Comparison of ENCODE assay signal across 30 cellular contexts in genomic region chr1:73930293-73930692, GRCh38.
"Had no signal": no experiment of that assay in that cellular context is flagged by ENCODE, and none has a peak within 500 bp of the region (broad histone marks: within the 10 kb centered on the region; RNA-seq: fewer than 3 reads in every experiment).

No MANE protein-coding gene starts in this region.

- H3K9me3 Mint-ChIP-seq: nephron; stimulated activated naive B cell treated with anti-CD40 and anti-IgM and Interleukin-4, amounts not matched to agents 10 μg/mL and 1 μg/mL and 100 μg/mL, for 72 hours had no signal

- H3K36me3 Mint-ChIP-seq: immature natural killer cell; naive thymus-derived CD8-positive, alpha-beta T cell; stimulated activated naive B cell treated with anti-CD40 and anti-IgM and Interleukin-4, amounts not matched to agents 10 μg/mL and 1 μg/mL and 100 μg/mL, for 72 hours had no signal

- H3K27ac ChIP-seq: left lung, lower lobe of right lung, neutrophil, parathyroid adenoma, psoas muscle, right atrium auricular region, right lobe of liver, stomach, testis, thyroid gland, transverse colon, upper lobe of left lung, vagina had no signal

- H3K4me1 Mint-ChIP-seq: immature natural killer cell; naive thymus-derived CD8-positive, alpha-beta T cell; nephron; neural crest cell; stimulated activated naive B cell treated with anti-CD40 and anti-IgM and Interleukin-4, amounts not matched to agents 10 μg/mL and 1 μg/mL and 100 μg/mL, for 72 hours had no signal

- H3K9ac ChIP-seq: parathyroid adenoma had no signal

- H3K9me3 ChIP-seq: left lung, lower lobe of right lung, neutrophil, psoas muscle, right atrium auricular region, right lobe of liver, stomach, testis, thyroid gland, transverse colon, upper lobe of left lung, vagina had no signal

- H3K36me3 ChIP-seq: left lung, lower lobe of right lung, neutrophil, right atrium auricular region, right lobe of liver, stomach, thyroid gland, transverse colon, upper lobe of left lung, vagina had no signal

- H3K27ac Mint-ChIP-seq: immature natural killer cell; naive thymus-derived CD8-positive, alpha-beta T cell; nephron; stimulated activated naive B cell treated with anti-CD40 and anti-IgM and Interleukin-4, amounts not matched to agents 10 μg/mL and 1 μg/mL and 100 μg/mL, for 72 hours had no signal

- H3K27me3 ChIP-seq: left lung, neutrophil, right atrium auricular region, right lobe of liver, stomach, testis, thyroid gland, transverse colon, upper lobe of left lung, vagina had no signal

- H3K27me3 Mint-ChIP-seq: naive thymus-derived CD8-positive, alpha-beta T cell; stimulated activated naive B cell treated with anti-CD40 and anti-IgM and Interleukin-4, amounts not matched to agents 10 μg/mL and 1 μg/mL and 100 μg/mL, for 72 hours had no signal

- H3K4me3 ChIP-seq: left lung, lower lobe of right lung, psoas muscle, right atrium auricular region, right lobe of liver, smooth muscle cell, stomach, testis, thyroid gland, transverse colon, upper lobe of left lung, vagina had no signal

- ATAC-seq: left colon; left lung; lower lobe of right lung; naive thymus-derived CD8-positive, alpha-beta T cell; psoas muscle; right lobe of liver; stimulated activated naive B cell treated with anti-CD40 and anti-IgM and Interleukin-4, amounts not matched to agents 10 μg/mL and 1 μg/mL and 100 μg/mL, for 72 hours; stimulated activated naive CD8-positive, alpha-beta T cell treated with anti-CD3 and anti-CD28 coated beads, Interleukin-15, Interleukin-2, amounts not matched to agents 100 U/mL and 50 U/mL, for 24 hours had no signal

- DNase-seq: hypothalamus; immature natural killer cell; kidney; left colon; left lung; lower lobe of right lung; mammary epithelial cell; mesenchymal stem cell; naive thymus-derived CD8-positive, alpha-beta T cell; occipital lobe; psoas muscle; right lobe of liver; stimulated activated CD4-positive, alpha-beta T cell treated with anti-CD3 and anti-CD28 coated beads, Interleukin-1b, Interleukin-23, amount 100 ng/mL, for 48 hours; stimulated activated CD4-positive, alpha-beta T cell treated with anti-CD3 and anti-CD28 coated beads, Interleukin-2, amount 100 ng/mL, for 48 hours; stimulated activated CD4-positive, alpha-beta T cell treated with anti-CD3 and anti-CD28 coated beads, Interleukin-4, amount 100 ng/mL, for 4 hours; stimulated activated CD8-positive, alpha-beta memory T cell treated with anti-CD3 and anti-CD28 coated beads, Interleukin-4, amount 100 ng/mL, for 48 hours; stimulated activated naive B cell treated with anti-CD40 and anti-IgM and Interleukin-4, amounts not matched to agents 10 μg/mL and 1 μg/mL and 100 μg/mL, for 72 hours; stimulated activated naive CD8-positive, alpha-beta T cell treated with anti-CD3 and anti-CD28 coated beads, Interleukin-15, Interleukin-2, amounts not matched to agents 100 U/mL and 50 U/mL, for 24 hours; stomach; testis; thyroid gland; transverse colon; upper lobe of left lung had no signal

- H3K4me1 ChIP-seq: left lung, lower lobe of right lung, parathyroid adenoma, psoas muscle, right atrium auricular region, right lobe of liver, stomach, testis, thyroid gland, transverse colon, upper lobe of left lung, vagina had no signal

- H3K4me3 Mint-ChIP-seq: immature natural killer cell; naive thymus-derived CD8-positive, alpha-beta T cell; nephron; neural crest cell; stimulated activated naive B cell treated with anti-CD40 and anti-IgM and Interleukin-4, amounts not matched to agents 10 μg/mL and 1 μg/mL and 100 μg/mL, for 72 hours had no signal
